In genomic region chr5:41457942-41458341, GRCh38 we compare ENCODE assay signal across 17 cellular contexts. TPM values are rescaled to one million over a fixed set of nuclear protein-coding genes. Genes with fewer than 3 reads are reported as not detected.
DNase-seq lines count a peak whose midpoint lies in the region; ATAC-seq, FAIRE-seq and TF ChIP-seq lines count a peak whose summit lies in the region.
"Had no signal": no experiment of that assay in that cellular context is flagged by ENCODE, and none has a peak within 500 bp of the region (broad histone marks: within the 10 kb centered on the region; RNA-seq: fewer than 3 reads in every experiment).

No MANE protein-coding gene starts in this region.

- ATAC-seq in Right ventricle myocardium superior (ENCODE audit: poor library complexity) (no peak), Right ventricle myocardium inferior (no peak)
- ATAC-seq: GM23338 had no signal

- intact Hi-C loops in Right ventricle myocardium superior (cut with DNase I), result loop anchor here (10.0 kb wide), 1 partner anchor 47 kb away; no protein-coding TSS in a partner anchor
- intact Hi-C loops in Right ventricle myocardium inferior (cut with DNase I), result loop anchor here (2.0 kb wide), 2 partner anchors 51 kb away; no protein-coding TSS in a partner anchor

- H3K27ac ChIP-seq in cardiac muscle cell, result peak overlapping the region; percentile 95
- peak overlapping the region; percentile 65 to 83 for H3K27ac ChIP-seq in right atrium auricular region
- H3K27ac ChIP-seq in small intestine (ENCODE audit: low read depth in 1 of 2, low read length in 1 of 2), result no peak overlapping the region
- H3K27ac ChIP-seq: 22Rv1, BLaER1 had no signal

- TF ChIP-seq CTCF in cardiac muscle cell (IDR thresholded peaks at IDR 0.05; ENCODE audit: low read depth, low read length) (no peak), right atrium auricular region (IDR thresholded peaks at IDR 0.05) (no peak)

- H3K9me3 ChIP-seq in cardiac muscle cell (ENCODE audit: low read depth), result no peaks in the 10 kb centered on the region
- H3K9me3 ChIP-seq in right atrium auricular region, result no peaks in the 10 kb centered on the region
- no peaks in the 10 kb centered on the region for H3K9me3 ChIP-seq in small intestine (ENCODE audit: control insufficient read depth, low read depth)
- H3K9me3 ChIP-seq: BLaER1 had no signal

- FAIRE-seq in islet of Langerhans (lab: Jason Lieb, UNC), result peak; percentile 13
- FAIRE-seq in small intestine (lab: Jason Lieb, UNC), result no peak
- FAIRE-seq: H54 had no signal

- DNase-seq in cardiac muscle cell (ENCODE audit: low read depth in 1 of 2, low spot score in 1 of 2) (no peak), Right ventricle myocardium superior (no peak), right atrium auricular region (ENCODE audit: low spot score) (no peak), Right ventricle myocardium inferior (ENCODE audit: missing footprints) (no peak), small intestine (no peak), glomerular visceral epithelial cell (ENCODE audit: extremely low spot score) (no peak)
- DNase-seq: Calu3; CD4-positive, alpha-beta memory T cell; DMS79 treated with DMSO at 0.1 percent for 48 hours; GF-D8; HCEC 1CT had no signal

- H3K4me3 ChIP-seq in cardiac muscle cell (no peak overlapping the region), right atrium auricular region (no peak overlapping the region), small intestine (ENCODE audit: low read depth in 1 of 2, low read length in 2 of 2) (no peak overlapping the region)
- H3K4me3 ChIP-seq: BLaER1, GM23338 had no signal

- H3K36me3 ChIP-seq in cardiac muscle cell (no peaks in the 10 kb centered on the region), right atrium auricular region (no peaks in the 10 kb centered on the region), small intestine (ENCODE audit: control insufficient read depth in 2 of 2, insufficient read depth in 2 of 2, low read length in 2 of 2) (no peaks in the 10 kb centered on the region)
- H3K36me3 ChIP-seq: BLaER1 had no signal

- 24 to 35% (median 32%) methylated on average over 1 of the region's 1 CpG for WGBS in small intestine, 3 donors

- no peaks in the 10 kb centered on the region for H3K27me3 ChIP-seq in cardiac muscle cell
- no peaks in the 10 kb centered on the region for H3K27me3 ChIP-seq in right atrium auricular region
- H3K27me3 ChIP-seq in small intestine (ENCODE audit: control insufficient read depth in 2 of 2, insufficient read depth in 2 of 2, low read length in 2 of 2), result no peaks in the 10 kb centered on the region
- H3K27me3 ChIP-seq: BLaER1 had no signal

- peaks cover 75% of the 10 kb centered on the region for H3K4me1 ChIP-seq in cardiac muscle cell (ENCODE audit: low read depth)
- peaks cover 0 to 42% of the 10 kb centered on the region in 2 donors for H3K4me1 ChIP-seq in right atrium auricular region
- no peaks in the 10 kb centered on the region for H3K4me1 ChIP-seq in small intestine (ENCODE audit: control insufficient read depth in 2 of 2, insufficient read depth in 1 of 2, low read depth in 1 of 2, low read length in 1 of 2)
- H3K4me1 ChIP-seq: BLaER1 had no signal

RNA-seq across cellular contexts. Expression of gene PLCXD3, which starts 52.5 kb away (rescaled TPM):
- 19.3 and 58.6 TPM in 2 replicates for total RNA-seq in cardiac muscle cell
- polyA plus RNA-seq in cardiac muscle cell, result 7.9 and 26.0 TPM in 2 replicates
- 79.3 TPM for total RNA-seq in Right ventricle myocardium superior
- total RNA-seq in right atrium auricular region, result 10 to 100 TPM; 44.5 to 68.3 TPM
- 76.6 TPM for total RNA-seq in Right ventricle myocardium inferior
- 1 to 10 TPM in 1 of 3 donors, under 1 TPM in 2; 0.27 to 1.7 (median 0.45) TPM for polyA plus RNA-seq in small intestine
- total RNA-seq: Calu3; CD4-positive, alpha-beta memory T cell had no signal
- polyA plus RNA-seq: CD14-positive monocyte; CD4-positive, alpha-beta memory T cell had no signal

Comparison
In these comparisons a context has a peak if more than half of its experiments do, and no peak if none do; other contexts are left out.
1. H3K27ac ChIP-seq: peak in cardiac muscle cell (single experiment) and right atrium auricular region (2 of 2); none in small intestine (0 of 2).